ENCODE assay signal across 1 cellular context in the genomic region with DNA sequence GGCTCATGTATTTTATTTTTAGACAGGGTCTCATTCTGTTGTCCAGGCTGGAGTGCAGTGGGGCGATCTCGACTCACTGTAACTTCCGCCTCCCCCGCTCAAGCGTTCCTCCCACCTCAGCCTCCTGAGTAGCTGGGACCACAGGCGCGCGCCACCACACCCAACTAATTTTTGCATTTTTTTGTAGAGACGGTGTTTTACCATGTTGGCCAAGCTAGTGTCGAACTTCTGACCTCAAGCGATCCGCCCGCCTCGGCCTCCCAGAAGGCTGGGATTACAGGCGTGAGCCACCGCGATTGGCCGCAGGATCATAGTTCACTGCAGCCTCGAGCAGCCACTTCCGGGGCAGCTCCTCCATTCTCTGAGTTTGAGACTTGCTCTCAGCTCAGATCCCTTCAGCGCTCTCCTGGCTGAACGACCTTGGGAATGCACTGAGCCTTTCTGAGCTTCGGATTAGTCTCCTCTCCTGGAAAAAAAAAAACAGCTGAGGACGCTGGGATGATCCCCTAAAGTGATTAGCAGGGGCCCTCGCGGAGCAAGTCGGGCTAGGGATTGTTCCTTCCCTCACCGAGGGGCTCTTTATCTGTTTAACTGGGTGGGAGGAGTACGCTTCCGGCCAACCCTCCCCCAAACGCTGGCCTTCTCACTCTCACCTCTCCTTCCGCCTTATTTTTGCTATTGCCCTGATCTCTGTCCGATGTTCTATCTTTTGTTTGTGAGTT.
TF ChIP-seq lines count a peak whose summit lies in the region.

No MANE protein-coding gene starts in this region.

TF ChIP-seq in HepG2, 621 proteins besides CTCF, POLR2A, EP300 and RAD21 (continued from another document and continues in another):
- TF ChIP-seq, protein P1, sequence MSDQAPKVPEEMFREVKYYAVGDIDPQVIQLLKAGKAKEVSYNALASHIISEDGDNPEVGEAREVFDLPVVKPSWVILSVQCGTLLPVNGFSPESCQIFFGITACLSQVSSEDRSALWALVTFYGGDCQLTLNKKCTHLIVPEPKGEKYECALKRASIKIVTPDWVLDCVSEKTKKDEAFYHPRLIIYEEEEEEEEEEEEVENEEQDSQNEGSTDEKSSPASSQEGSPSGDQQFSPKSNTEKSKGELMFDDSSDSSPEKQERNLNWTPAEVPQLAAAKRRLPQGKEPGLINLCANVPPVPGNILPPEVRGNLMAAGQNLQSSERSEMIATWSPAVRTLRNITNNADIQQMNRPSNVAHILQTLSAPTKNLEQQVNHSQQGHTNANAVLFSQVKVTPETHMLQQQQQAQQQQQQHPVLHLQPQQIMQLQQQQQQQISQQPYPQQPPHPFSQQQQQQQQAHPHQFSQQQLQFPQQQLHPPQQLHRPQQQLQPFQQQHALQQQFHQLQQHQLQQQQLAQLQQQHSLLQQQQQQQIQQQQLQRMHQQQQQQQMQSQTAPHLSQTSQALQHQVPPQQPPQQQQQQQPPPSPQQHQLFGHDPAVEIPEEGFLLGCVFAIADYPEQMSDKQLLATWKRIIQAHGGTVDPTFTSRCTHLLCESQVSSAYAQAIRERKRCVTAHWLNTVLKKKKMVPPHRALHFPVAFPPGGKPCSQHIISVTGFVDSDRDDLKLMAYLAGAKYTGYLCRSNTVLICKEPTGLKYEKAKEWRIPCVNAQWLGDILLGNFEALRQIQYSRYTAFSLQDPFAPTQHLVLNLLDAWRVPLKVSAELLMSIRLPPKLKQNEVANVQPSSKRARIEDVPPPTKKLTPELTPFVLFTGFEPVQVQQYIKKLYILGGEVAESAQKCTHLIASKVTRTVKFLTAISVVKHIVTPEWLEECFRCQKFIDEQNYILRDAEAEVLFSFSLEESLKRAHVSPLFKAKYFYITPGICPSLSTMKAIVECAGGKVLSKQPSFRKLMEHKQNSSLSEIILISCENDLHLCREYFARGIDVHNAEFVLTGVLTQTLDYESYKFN (CRISPR knock-in tag; conservative IDR thresholded peaks at IDR 0.05): peak; percentile 48
- TF ChIP-seq ZNF484 (CRISPR knock-in tag; IDR thresholded peaks at IDR 0.05; ENCODE audit: borderline replicate concordance, low read depth) (no peak), ELF4 (CRISPR knock-in tag; IDR thresholded peaks at IDR 0.05; ENCODE audit: borderline replicate concordance) (0 out of 2 replicates have a peak, but pooled peaks have one; percentile 2), SALL1 (CRISPR knock-in tag; IDR thresholded peaks at IDR 0.05) (peak; percentile 45; the same call in 1 of the 2 replicates), ZNF543 (CRISPR knock-in tag; IDR thresholded peaks at IDR 0.05) (0 out of 2 replicates have a peak, but pooled peaks have one; percentile 67), GZF1 (CRISPR knock-in tag; IDR thresholded peaks at IDR 0.05) (0 out of 2 replicates have a peak, but pooled peaks have one; percentile 41), ZFAT (CRISPR knock-in tag; conservative IDR thresholded peaks at IDR 0.05) (no peak), POLR2AphosphoS5 (IDR thresholded peaks at IDR 0.05; ENCODE audit: low read depth, low read length) (peak; percentile 73), SIN3A (IDR thresholded peaks at IDR 0.05; ENCODE audit: borderline replicate concordance, low read depth, low read length) (0 out of 2 replicates have a peak, but pooled peaks have one; percentile 21), ATF7 (IDR thresholded peaks at IDR 0.05) (no peak), ATF7 (CRISPR knock-in tag; IDR thresholded peaks at IDR 0.05) (no peak), SAP130 (CRISPR knock-in tag; IDR thresholded peaks at IDR 0.05; ENCODE audit: low read depth) (peak; percentile 68), ZBTB42 (CRISPR knock-in tag; IDR thresholded peaks at IDR 0.05) (no peak), ZNF317 (CRISPR knock-in tag; IDR thresholded peaks at IDR 0.05) (peak; percentile 14; the same call in 1 of the 2 replicates), MYC (CRISPR knock-in tag; IDR thresholded peaks at IDR 0.05; ENCODE audit: borderline replicate concordance) (no peak; the same call in 1 of the 2 replicates), NFYB (CRISPR knock-in tag; IDR thresholded peaks at IDR 0.05) (peak; percentile 51; the same call in 1 of the 2 replicates), KDM5A (IDR thresholded peaks at IDR 0.05; ENCODE audit: borderline replicate concordance, low read length) (no peak), KDM2A (CRISPR knock-in tag; IDR thresholded peaks at IDR 0.05; ENCODE audit: borderline replicate concordance, low read depth) (peak; percentile 15; the same call in 1 of the 2 replicates)
- TF ChIP-seq, protein P2, sequence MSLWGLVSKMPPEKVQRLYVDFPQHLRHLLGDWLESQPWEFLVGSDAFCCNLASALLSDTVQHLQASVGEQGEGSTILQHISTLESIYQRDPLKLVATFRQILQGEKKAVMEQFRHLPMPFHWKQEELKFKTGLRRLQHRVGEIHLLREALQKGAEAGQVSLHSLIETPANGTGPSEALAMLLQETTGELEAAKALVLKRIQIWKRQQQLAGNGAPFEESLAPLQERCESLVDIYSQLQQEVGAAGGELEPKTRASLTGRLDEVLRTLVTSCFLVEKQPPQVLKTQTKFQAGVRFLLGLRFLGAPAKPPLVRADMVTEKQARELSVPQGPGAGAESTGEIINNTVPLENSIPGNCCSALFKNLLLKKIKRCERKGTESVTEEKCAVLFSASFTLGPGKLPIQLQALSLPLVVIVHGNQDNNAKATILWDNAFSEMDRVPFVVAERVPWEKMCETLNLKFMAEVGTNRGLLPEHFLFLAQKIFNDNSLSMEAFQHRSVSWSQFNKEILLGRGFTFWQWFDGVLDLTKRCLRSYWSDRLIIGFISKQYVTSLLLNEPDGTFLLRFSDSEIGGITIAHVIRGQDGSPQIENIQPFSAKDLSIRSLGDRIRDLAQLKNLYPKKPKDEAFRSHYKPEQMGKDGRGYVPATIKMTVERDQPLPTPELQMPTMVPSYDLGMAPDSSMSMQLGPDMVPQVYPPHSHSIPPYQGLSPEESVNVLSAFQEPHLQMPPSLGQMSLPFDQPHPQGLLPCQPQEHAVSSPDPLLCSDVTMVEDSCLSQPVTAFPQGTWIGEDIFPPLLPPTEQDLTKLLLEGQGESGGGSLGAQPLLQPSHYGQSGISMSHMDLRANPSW (CRISPR knock-in tag; IDR thresholded peaks at IDR 0.05; ENCODE audit: borderline replicate concordance): peak; percentile 80; the same call in 1 of the 2 replicates
- TF ChIP-seq, protein P3, sequence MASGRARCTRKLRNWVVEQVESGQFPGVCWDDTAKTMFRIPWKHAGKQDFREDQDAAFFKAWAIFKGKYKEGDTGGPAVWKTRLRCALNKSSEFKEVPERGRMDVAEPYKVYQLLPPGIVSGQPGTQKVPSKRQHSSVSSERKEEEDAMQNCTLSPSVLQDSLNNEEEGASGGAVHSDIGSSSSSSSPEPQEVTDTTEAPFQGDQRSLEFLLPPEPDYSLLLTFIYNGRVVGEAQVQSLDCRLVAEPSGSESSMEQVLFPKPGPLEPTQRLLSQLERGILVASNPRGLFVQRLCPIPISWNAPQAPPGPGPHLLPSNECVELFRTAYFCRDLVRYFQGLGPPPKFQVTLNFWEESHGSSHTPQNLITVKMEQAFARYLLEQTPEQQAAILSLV (CRISPR knock-in tag; IDR thresholded peaks at IDR 0.05; ENCODE audit: borderline replicate concordance): 0 out of 2 replicates have a peak, but pooled peaks have one; percentile 17
- TF ChIP-seq, protein P4, sequence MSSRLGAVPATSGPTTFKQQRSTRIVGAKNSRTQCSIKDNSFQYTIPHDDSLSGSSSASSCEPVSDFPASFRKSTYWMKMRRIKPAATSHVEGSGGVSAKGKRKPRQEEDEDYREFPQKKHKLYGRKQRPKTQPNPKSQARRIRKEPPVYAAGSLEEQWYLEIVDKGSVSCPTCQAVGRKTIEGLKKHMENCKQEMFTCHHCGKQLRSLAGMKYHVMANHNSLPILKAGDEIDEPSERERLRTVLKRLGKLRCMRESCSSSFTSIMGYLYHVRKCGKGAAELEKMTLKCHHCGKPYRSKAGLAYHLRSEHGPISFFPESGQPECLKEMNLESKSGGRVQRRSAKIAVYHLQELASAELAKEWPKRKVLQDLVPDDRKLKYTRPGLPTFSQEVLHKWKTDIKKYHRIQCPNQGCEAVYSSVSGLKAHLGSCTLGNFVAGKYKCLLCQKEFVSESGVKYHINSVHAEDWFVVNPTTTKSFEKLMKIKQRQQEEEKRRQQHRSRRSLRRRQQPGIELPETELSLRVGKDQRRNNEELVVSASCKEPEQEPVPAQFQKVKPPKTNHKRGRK (CRISPR knock-in tag; IDR thresholded peaks at IDR 0.05): no peak
- TF ChIP-seq, protein P5, sequence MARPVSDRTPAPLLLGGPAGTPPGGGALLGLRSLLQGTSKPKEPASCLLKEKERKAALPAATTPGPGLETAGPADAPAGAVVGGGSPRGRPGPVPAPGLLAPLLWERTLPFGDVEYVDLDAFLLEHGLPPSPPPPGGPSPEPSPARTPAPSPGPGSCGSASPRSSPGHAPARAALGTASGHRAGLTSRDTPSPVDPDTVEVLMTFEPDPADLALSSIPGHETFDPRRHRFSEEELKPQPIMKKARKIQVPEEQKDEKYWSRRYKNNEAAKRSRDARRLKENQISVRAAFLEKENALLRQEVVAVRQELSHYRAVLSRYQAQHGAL (CRISPR knock-in tag; IDR thresholded peaks at IDR 0.05; ENCODE audit: not compliant biosample characterization): no peak
- TF ChIP-seq, protein P6, sequence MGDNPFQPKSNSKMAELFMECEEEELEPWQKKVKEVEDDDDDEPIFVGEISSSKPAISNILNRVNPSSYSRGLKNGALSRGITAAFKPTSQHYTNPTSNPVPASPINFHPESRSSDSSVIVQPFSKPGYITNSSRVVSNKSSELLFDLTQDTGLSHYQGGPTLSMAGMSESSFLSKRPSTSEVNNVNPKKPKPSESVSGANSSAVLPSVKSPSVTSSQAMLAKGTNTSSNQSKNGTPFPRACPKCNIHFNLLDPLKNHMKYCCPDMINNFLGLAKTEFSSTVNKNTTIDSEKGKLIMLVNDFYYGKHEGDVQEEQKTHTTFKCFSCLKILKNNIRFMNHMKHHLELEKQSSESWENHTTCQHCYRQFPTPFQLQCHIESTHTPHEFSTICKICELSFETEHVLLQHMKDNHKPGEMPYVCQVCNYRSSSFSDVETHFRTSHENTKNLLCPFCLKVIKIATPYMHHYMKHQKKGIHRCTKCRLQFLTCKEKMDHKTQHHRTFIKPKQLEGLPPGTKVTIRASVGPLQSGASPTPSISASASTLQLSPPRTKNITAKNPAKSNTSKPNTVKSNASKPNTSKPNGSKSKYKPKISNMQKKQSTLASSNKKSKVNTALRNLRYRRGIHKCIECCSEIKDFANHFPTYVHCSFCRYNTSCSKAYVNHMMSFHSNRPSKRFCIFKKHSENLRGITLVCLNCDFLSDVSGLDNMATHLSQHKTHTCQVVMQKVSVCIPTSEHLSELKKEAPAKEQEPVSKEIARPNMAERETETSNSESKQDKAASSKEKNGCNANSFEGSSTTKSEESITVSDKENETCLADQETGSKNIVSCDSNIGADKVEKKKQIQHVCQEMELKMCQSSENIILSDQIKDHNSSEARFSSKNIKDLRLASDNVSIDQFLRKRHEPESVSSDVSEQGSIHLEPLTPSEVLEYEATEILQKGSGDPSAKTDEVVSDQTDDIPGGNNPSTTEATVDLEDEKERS (CRISPR knock-in tag; IDR thresholded peaks at IDR 0.05): peak; percentile 94
- TF ChIP-seq, protein P7, sequence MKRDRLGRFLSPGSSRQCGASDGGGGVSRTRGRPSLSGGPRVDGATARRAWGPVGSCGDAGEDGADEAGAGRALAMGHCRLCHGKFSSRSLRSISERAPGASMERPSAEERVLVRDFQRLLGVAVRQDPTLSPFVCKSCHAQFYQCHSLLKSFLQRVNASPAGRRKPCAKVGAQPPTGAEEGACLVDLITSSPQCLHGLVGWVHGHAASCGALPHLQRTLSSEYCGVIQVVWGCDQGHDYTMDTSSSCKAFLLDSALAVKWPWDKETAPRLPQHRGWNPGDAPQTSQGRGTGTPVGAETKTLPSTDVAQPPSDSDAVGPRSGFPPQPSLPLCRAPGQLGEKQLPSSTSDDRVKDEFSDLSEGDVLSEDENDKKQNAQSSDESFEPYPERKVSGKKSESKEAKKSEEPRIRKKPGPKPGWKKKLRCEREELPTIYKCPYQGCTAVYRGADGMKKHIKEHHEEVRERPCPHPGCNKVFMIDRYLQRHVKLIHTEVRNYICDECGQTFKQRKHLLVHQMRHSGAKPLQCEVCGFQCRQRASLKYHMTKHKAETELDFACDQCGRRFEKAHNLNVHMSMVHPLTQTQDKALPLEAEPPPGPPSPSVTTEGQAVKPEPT (CRISPR knock-in tag; IDR thresholded peaks at IDR 0.05; ENCODE audit: low read depth): no peak
- TF ChIP-seq, protein P8, sequence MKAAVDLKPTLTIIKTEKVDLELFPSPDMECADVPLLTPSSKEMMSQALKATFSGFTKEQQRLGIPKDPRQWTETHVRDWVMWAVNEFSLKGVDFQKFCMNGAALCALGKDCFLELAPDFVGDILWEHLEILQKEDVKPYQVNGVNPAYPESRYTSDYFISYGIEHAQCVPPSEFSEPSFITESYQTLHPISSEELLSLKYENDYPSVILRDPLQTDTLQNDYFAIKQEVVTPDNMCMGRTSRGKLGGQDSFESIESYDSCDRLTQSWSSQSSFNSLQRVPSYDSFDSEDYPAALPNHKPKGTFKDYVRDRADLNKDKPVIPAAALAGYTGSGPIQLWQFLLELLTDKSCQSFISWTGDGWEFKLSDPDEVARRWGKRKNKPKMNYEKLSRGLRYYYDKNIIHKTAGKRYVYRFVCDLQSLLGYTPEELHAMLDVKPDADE (CRISPR knock-in tag; IDR thresholded peaks at IDR 0.05): no peak
- TF ChIP-seq, protein P9, sequence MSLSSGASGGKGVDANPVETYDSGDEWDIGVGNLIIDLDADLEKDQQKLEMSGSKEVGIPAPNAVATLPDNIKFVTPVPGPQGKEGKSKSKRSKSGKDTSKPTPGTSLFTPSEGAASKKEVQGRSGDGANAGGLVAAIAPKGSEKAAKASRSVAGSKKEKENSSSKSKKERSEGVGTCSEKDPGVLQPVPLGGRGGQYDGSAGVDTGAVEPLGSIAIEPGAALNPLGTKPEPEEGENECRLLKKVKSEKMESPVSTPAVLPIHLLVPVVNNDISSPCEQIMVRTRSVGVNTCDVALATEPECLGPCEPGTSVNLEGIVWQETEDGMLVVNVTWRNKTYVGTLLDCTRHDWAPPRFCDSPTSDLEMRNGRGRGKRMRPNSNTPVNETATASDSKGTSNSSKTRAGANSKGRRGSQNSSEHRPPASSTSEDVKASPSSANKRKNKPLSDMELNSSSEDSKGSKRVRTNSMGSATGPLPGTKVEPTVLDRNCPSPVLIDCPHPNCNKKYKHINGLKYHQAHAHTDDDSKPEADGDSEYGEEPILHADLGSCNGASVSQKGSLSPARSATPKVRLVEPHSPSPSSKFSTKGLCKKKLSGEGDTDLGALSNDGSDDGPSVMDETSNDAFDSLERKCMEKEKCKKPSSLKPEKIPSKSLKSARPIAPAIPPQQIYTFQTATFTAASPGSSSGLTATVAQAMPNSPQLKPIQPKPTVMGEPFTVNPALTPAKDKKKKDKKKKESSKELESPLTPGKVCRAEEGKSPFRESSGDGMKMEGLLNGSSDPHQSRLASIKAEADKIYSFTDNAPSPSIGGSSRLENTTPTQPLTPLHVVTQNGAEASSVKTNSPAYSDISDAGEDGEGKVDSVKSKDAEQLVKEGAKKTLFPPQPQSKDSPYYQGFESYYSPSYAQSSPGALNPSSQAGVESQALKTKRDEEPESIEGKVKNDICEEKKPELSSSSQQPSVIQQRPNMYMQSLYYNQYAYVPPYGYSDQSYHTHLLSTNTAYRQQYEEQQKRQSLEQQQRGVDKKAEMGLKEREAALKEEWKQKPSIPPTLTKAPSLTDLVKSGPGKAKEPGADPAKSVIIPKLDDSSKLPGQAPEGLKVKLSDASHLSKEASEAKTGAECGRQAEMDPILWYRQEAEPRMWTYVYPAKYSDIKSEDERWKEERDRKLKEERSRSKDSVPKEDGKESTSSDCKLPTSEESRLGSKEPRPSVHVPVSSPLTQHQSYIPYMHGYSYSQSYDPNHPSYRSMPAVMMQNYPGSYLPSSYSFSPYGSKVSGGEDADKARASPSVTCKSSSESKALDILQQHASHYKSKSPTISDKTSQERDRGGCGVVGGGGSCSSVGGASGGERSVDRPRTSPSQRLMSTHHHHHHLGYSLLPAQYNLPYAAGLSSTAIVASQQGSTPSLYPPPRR (CRISPR knock-in tag; IDR thresholded peaks at IDR 0.05; ENCODE audit: borderline replicate concordance): no peak
